ENCODE assay signal across 8 cellular contexts in the genomic region with DNA sequence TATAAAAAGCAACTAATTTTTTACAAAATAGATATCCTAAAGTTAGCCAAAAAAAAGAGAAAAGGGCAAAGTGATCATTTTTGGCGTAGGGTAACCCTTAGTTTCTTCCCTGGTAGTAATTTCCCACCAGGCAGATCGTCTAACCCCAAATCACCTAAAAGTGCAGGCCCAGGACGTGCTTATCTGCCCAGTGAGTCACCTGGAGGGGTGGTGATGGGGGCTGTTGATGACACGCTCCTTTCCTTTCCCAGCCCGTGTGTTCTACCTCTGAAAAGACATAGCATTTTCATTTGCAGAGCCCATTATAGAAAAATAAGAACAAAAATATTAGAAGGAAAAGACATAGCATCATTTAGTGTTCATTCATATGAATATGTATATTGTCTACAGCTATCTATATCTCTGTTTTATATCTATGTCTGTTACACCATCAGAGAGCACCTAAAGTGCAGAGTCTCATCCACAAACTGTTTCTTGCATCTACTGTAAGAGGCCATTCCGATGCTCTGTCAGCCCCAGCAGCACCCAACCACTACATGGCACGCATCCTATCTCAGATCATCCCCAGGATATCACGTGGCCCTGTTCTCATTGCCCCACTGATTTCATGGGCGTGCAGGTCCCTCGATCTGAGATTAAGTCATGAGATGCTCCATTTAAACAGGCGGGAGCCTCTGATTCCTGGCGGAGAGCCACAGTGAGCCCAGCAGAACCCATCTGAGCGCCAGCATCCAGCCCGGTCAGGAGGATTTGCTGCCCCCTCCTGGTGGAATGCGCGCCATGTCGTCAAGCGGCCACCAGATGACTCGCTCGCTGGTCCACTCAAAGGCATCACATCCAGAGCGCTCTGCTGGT. TPM values are rescaled to one million over a fixed set of nuclear protein-coding genes. Genes with fewer than 3 reads are reported as not detected.
DNase-seq lines count a peak whose midpoint lies in the region; ATAC-seq and TF ChIP-seq lines count a peak whose summit lies in the region.

No MANE protein-coding gene starts in this region.

- DNase-seq in GM13976 (ENCODE audit: low spot score) (peak; percentile 84), SJSA1 (ENCODE audit: low read depth in 1 of 2, low spot score in 2 of 2) (peak; percentile 61 to 75), osteoblast (ENCODE audit: insufficient read length, low spot score, missing footprints) (peak; percentile 91), thyroid gland (peak; percentile 81 to 84), NCI-H1048 (lab: John Stamatoyannopoulos, UW) (no peak)
- DNase-seq in activated effector memory CD4-positive, alpha-beta T cell treated with anti-CD3 and anti-CD28 coated beads, Interleukin-2, amount 50 U/mL, for 16 hours, result peak; percentile 94

- H3K4me2 ChIP-seq in Loucy (ENCODE audit: low read depth, low read length, poor library complexity, severe bottlenecking), result no peak overlapping the region
- no peak overlapping the region for H3K4me2 ChIP-seq in osteoblast (ENCODE audit: insufficient read depth, low read length)

- H3K4me1 ChIP-seq in Loucy (ENCODE audit: insufficient read depth, low read length, poor library complexity, severe bottlenecking) (no peaks in the 10 kb centered on the region), SJSA1 (replicated peaks) (no peaks in the 10 kb centered on the region), gastroesophageal sphincter (peaks cover 0 to 3% (median 0%) of the 10 kb centered on the region in 3 donors), osteoblast (ENCODE audit: insufficient read depth, low read length) (no peaks in the 10 kb centered on the region), thyroid gland (no peaks in the 10 kb centered on the region)

- TF ChIP-seq POLR2A in gastroesophageal sphincter (IDR thresholded peaks at IDR 0.05), result no peak
- TF ChIP-seq POLR2A in thyroid gland (IDR thresholded peaks at IDR 0.05), result no peak

- H3K9me3 ChIP-seq in Loucy (ENCODE audit: insufficient read depth, low read depth, low read length) (no peaks in the 10 kb centered on the region), SJSA1 (replicated peaks) (no peaks in the 10 kb centered on the region), gastroesophageal sphincter (peaks cover 0 to 10% (median 0%) of the 10 kb centered on the region in 3 donors), osteoblast (ENCODE audit: low read depth, low read length) (no peaks in the 10 kb centered on the region), thyroid gland (no peaks in the 10 kb centered on the region)

- no peak for TF ChIP-seq EP300 in gastroesophageal sphincter (IDR thresholded peaks at IDR 0.05)

- in situ Hi-C loops in GM13976 (cut with MboI; ENCODE audit: low sequenced_read_pairs, unreplicated experiment), result loop anchor here (10.0 kb wide), 1 partner anchor 67 kb away; no protein-coding TSS in a partner anchor

- H3K27me3 ChIP-seq in Loucy (ENCODE audit: insufficient read depth, low read length, poor library complexity, severe bottlenecking), result no peaks in the 10 kb centered on the region
- peaks cover 26% of the 10 kb centered on the region for H3K27me3 ChIP-seq in SJSA1 (replicated peaks)
- H3K27me3 ChIP-seq in gastroesophageal sphincter, result peaks cover 49% of the 10 kb centered on the region
- peaks cover 2% of the 10 kb centered on the region for H3K27me3 ChIP-seq in osteoblast (ENCODE audit: insufficient read depth, low read length)
- H3K27me3 ChIP-seq in thyroid gland, result no peaks in the 10 kb centered on the region

- H3K27ac ChIP-seq in SJSA1 (no peak overlapping the region), gastroesophageal sphincter (no peak overlapping the region), osteoblast (ENCODE audit: low read depth, low read length) (no peak overlapping the region), thyroid gland (no peak overlapping the region)

- 18 to 23% methylated on average over 11 to 16 of the region's 21 CpGs for WGBS in gastroesophageal sphincter (ENCODE audit: low coverage in 1 of 2), 2 donors
- 25 to 36% methylated on average over 13 to 21 of the region's 21 CpGs for WGBS in thyroid gland, 2 donors

- H3K9ac ChIP-seq in Loucy (ENCODE audit: low read depth, low read length, poor library complexity, severe bottlenecking), result no peak overlapping the region

- H3K9me2 ChIP-seq in Loucy (replicated peaks; ENCODE audit: low read depth, low read length), result no peaks in the 10 kb centered on the region

- no peaks in the 10 kb centered on the region for H3F3A ChIP-seq in Loucy (ENCODE audit: low read depth)

- peak; percentile 91 for ATAC-seq in gastroesophageal sphincter

- TF ChIP-seq CTCF in GM13976 (IDR thresholded peaks at IDR 0.05; ENCODE audit: borderline replicate concordance, control extremely low read depth, extremely low read depth, insufficient read depth, missing control alignments) (peak; percentile 95), Loucy (conservative IDR thresholded peaks at IDR 0.05; ENCODE audit: low read length) (peak; percentile 90), gastroesophageal sphincter (IDR thresholded peaks at IDR 0.05) (peak; percentile 73 to 91 (median 84)), osteoblast (IDR thresholded peaks at IDR 0.05; ENCODE audit: extremely low read depth, low read depth, low read length) (peak; percentile 91), thyroid gland (IDR thresholded peaks at IDR 0.05) (peak; percentile 69 to 89 (median 76))

- intact Hi-C loops in thyroid gland (cut with DNase I), result loop anchor here (5.0 kb wide), 1 partner anchor 64 kb away; no protein-coding TSS in a partner anchor

- H2AFZ ChIP-seq in Loucy (ENCODE audit: low read length) (no peak overlapping the region), osteoblast (ENCODE audit: low read length) (no peak overlapping the region)

- H3K79me2 ChIP-seq in Loucy (ENCODE audit: insufficient read depth, low read length), result no peaks in the 10 kb centered on the region
- no peaks in the 10 kb centered on the region for H3K79me2 ChIP-seq in osteoblast (ENCODE audit: insufficient read depth, low read length)

- H4K20me1 ChIP-seq in Loucy (ENCODE audit: insufficient read depth, low read length, poor library complexity, severe bottlenecking) (no peaks in the 10 kb centered on the region), osteoblast (ENCODE audit: insufficient read depth, low read length) (no peaks in the 10 kb centered on the region)

- no peak overlapping the region for H3K4me3 ChIP-seq in Loucy (ENCODE audit: low read length, poor library complexity, severe bottlenecking)
- H3K4me3 ChIP-seq in SJSA1, result no peak overlapping the region
- H3K4me3 ChIP-seq in gastroesophageal sphincter, result no peak overlapping the region
- no peak overlapping the region for H3K4me3 ChIP-seq in osteoblast (ENCODE audit: insufficient read depth, low read length)
- no peak overlapping the region for H3K4me3 ChIP-seq in thyroid gland (replicated peaks in 1 of 3)

- no peaks in the 10 kb centered on the region for H3K36me3 ChIP-seq in Loucy (ENCODE audit: insufficient read depth, low read length)
- H3K36me3 ChIP-seq in SJSA1, result no peaks in the 10 kb centered on the region
- no peaks in the 10 kb centered on the region for H3K36me3 ChIP-seq in gastroesophageal sphincter
- H3K36me3 ChIP-seq in osteoblast (ENCODE audit: insufficient read depth, low read length), result no peaks in the 10 kb centered on the region
- H3K36me3 ChIP-seq in thyroid gland, result no peaks in the 10 kb centered on the region

RNA-seq across cellular contexts. Expression of a gene that starts 8.5 kb away (rescaled TPM):
- total RNA-seq in SJSA1 (2014; rRNA removed; shearing (Covaris generic)), result not detected in 2 replicates
- total RNA-seq in gastroesophageal sphincter (10 to 100 TPM in 3 of 4 donors, 1 to 10 TPM in 1; 6.8 to 29.9 (median 21.3) TPM), osteoblast (not detected in 2 replicates), thyroid gland (10 to 100 TPM in 2 of 4 donors, 1 to 10 TPM in 1, under 1 TPM in 1; 0.56 to 16.1 (median 10.1) TPM)

RNA-seq across cellular contexts. Expression of a gene that starts 11.3 kb away (rescaled TPM):
- total RNA-seq in SJSA1 (2014; rRNA removed; shearing (Covaris generic)), result not detected in 2 replicates
- total RNA-seq in gastroesophageal sphincter (1 to 10 TPM in 3 of 4 donors, under 1 TPM in 1; 0.31 to 4.2 (median 2.2) TPM), osteoblast (not detected in 2 replicates), thyroid gland (1 to 10 TPM in 2 of 4 donors, under 1 TPM in 1, not detected in 1; 0.46 to 1.6 (median 1.1) TPM)

RNA-seq across cellular contexts. Expression of a gene that starts 25.8 kb away (rescaled TPM):
- total RNA-seq in SJSA1 (2014; rRNA removed; shearing (Covaris generic)), result not detected in 2 replicates
- total RNA-seq in gastroesophageal sphincter (10 to 100 TPM; 12.5 to 17.5 (median 15.1) TPM), osteoblast (not detected in 2 replicates), thyroid gland (10 to 100 TPM in 1 of 4 donors, 1 to 10 TPM in 3; 2.0 to 11.4 (median 5.9) TPM)

RNA-seq across cellular contexts. Expression of a gene that starts 30.6 kb away (rescaled TPM):
- total RNA-seq in SJSA1 (2014; rRNA removed; shearing (Covaris generic)), result 1,209 and 2,142 TPM in 2 replicates
- total RNA-seq in gastroesophageal sphincter (1,000 to 10,000 TPM; 1,142 to 2,786 (median 1,584) TPM), osteoblast (1,229 and 1,336 TPM in 2 replicates), thyroid gland (1,000 to 10,000 TPM; 1,847 to 2,152 (median 2,039) TPM)

RNA-seq across cellular contexts. Expression of a gene that starts 40.2 kb away (rescaled TPM):
- total RNA-seq in SJSA1 (2014; rRNA removed; shearing (Covaris generic)), result 85.4 and 106 TPM in 2 replicates
- total RNA-seq in gastroesophageal sphincter, result 10 to 100 TPM; 57.4 to 73.2 (median 69.8) TPM
- 73.1 and 76.3 TPM in 2 replicates for total RNA-seq in osteoblast
- 100 to 1,000 TPM in 1 of 4 donors, 10 to 100 TPM in 3; 58.1 to 102 (median 82.0) TPM for total RNA-seq in thyroid gland
